Comparison of ENCODE assay signal across 15 cellular contexts in the genomic region with DNA sequence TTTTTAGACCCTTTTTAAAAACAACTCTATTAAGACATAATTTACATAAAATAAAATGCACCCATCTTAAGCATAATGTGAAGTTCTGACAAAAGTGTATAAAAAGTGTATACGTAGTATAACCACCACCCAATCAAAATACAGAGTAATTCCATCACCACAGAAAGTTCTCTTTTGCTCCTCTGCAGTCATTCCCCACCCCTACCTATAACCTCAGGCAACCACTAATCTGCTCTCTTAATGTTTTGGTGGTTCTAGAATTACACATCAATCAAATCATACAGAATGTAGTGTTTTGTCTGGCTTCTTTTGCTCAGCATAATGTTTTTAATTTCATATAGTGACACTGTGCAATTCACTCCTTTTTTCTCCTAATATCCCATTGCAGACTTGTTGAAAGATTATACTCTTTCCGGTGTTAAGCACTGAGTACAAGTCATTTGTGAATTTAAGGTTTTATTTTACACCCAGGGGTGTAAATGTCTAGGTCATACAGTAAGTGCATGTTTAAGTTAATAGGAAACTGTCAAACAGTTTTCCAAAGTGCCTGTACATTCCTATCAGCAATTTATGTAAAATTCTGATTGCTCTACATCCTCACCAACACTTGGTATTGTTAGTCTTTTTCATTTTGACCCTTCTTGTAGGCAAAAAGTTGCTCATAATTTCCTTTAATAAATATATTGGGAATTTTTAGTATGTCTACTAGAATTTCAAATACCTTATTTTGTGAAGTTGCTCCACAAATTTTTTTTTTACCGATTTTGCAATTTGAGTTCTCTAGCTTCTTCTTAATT.
A peak's percentile ranks its signal among the peaks of the same experiment; 100 is the strongest.
DNase-seq lines count a peak whose midpoint lies in the region; ATAC-seq lines count a peak whose summit lies in the region.
"Had no signal": no experiment of that assay in that cellular context is flagged by ENCODE, and none has a peak within 500 bp of the region (broad histone marks: within the 10 kb centered on the region; RNA-seq: fewer than 3 reads in every experiment).

No MANE protein-coding gene starts in this region.

- H3K27ac Mint-ChIP-seq in activated naive CD4-positive, alpha-beta T cell treated with anti-CD3 and anti-CD28 coated beads, Interleukin-2, amount 50 U/mL, for 72 hours: no peak overlapping the region
- no peak overlapping the region for H3K27ac Mint-ChIP-seq in activated T-helper 17 cell treated with anti-CD3 and anti-CD28 coated beads, Interleukin-2, amount 50 U/mL, for 72 hours
- H3K27ac Mint-ChIP-seq: CD4-positive, alpha-beta memory T cell had no signal

- peaks cover 10 to 15% of the 10 kb centered on the region in 2 donors for H3K36me3 Mint-ChIP-seq in activated naive CD4-positive, alpha-beta T cell treated with anti-CD3 and anti-CD28 coated beads, Interleukin-2, amount 50 U/mL, for 72 hours
- H3K36me3 Mint-ChIP-seq in activated T-helper 17 cell treated with anti-CD3 and anti-CD28 coated beads, Interleukin-2, amount 50 U/mL, for 72 hours (ENCODE audit: low read depth): peaks cover 11% of the 10 kb centered on the region

- DNase-seq in activated naive CD4-positive, alpha-beta T cell treated with anti-CD3 and anti-CD28 coated beads, Interleukin-2, amount 50 U/mL, for 72 hours (ENCODE audit: low spot score in 2 of 2): no peak
- DNase-seq in activated naive CD4-positive, alpha-beta T cell (lab: John Stamatoyannopoulos, UW): no peak
- DNase-seq in stimulated activated naive CD8-positive, alpha-beta T cell treated with anti-CD3 and anti-CD28 coated beads, Interleukin-15, Interleukin-2, amounts not matched to agents 100 U/mL and 50 U/mL, for 24 hours: no peak
- no peak for DNase-seq in left lobe of liver (ENCODE audit: low spot score)
- DNase-seq: C1 segment of cervical spinal cord; Calu3; CD4-positive, alpha-beta memory T cell; COR-L47; DMS53; DMS79 treated with DMSO at 0.1 percent for 48 hours; GM23248; H7; HCEC 1CT had no signal

- ATAC-seq in activated naive CD4-positive, alpha-beta T cell treated with anti-CD3 and anti-CD28 coated beads, Interleukin-2, amount 50 U/mL, for 72 hours: peak; percentile 6 to 58
- peak; percentile 51 for ATAC-seq in activated T-helper 17 cell treated with anti-CD3 and anti-CD28 coated beads, Interleukin-2, amount 50 U/mL, for 72 hours (replicated peaks)
- peak; percentile 42 for ATAC-seq in stimulated activated naive CD8-positive, alpha-beta T cell treated with anti-CD3 and anti-CD28 coated beads, Interleukin-15, Interleukin-2, amounts not matched to agents 100 U/mL and 50 U/mL, for 24 hours
- ATAC-seq in left lobe of liver (no peak), GM21717 (IDR thresholded peaks at IDR 0.05; ENCODE audit: unreplicated experiment) (no peak)

- H3K4me3 Mint-ChIP-seq in activated T-helper 17 cell treated with anti-CD3 and anti-CD28 coated beads, Interleukin-2, amount 50 U/mL, for 72 hours: no peak overlapping the region
- H3K4me3 Mint-ChIP-seq: CD4-positive, alpha-beta memory T cell had no signal

- H3K27me3 Mint-ChIP-seq in activated T-helper 17 cell treated with anti-CD3 and anti-CD28 coated beads, Interleukin-2, amount 50 U/mL, for 72 hours: no peaks in the 10 kb centered on the region
- H3K27me3 Mint-ChIP-seq: CD4-positive, alpha-beta memory T cell had no signal

- peaks cover 8 to 13% of the 10 kb centered on the region in 2 donors for H3K9me3 Mint-ChIP-seq in activated naive CD4-positive, alpha-beta T cell treated with anti-CD3 and anti-CD28 coated beads, Interleukin-2, amount 50 U/mL, for 72 hours
- H3K9me3 Mint-ChIP-seq in activated T-helper 17 cell treated with anti-CD3 and anti-CD28 coated beads, Interleukin-2, amount 50 U/mL, for 72 hours: peaks cover 3% of the 10 kb centered on the region

- H3K4me1 Mint-ChIP-seq in activated T-helper 17 cell treated with anti-CD3 and anti-CD28 coated beads, Interleukin-2, amount 50 U/mL, for 72 hours: peaks cover 22% of the 10 kb centered on the region

Comparison
In these comparisons a context has a peak if more than half of its experiments do, and no peak if none do; other contexts are left out.
1. ATAC-seq: peak in activated naive CD4-positive, alpha-beta T cell treated with anti-CD3 and anti-CD28 coated beads, Interleukin-2, amount 50 U/mL, for 72 hours (2 of 2), activated T-helper 17 cell treated with anti-CD3 and anti-CD28 coated beads, Interleukin-2, amount 50 U/mL, for 72 hours (single experiment) and stimulated activated naive CD8-positive, alpha-beta T cell treated with anti-CD3 and anti-CD28 coated beads, Interleukin-15, Interleukin-2, amounts not matched to agents 100 U/mL and 50 U/mL, for 24 hours (single experiment); none in left lobe of liver (single experiment) and GM21717 (single experiment).